8 cellular contexts compared by ENCODE assay signal in genomic region chr7:974172-974571, GRCh38. TPM values are rescaled to one million over a fixed set of nuclear protein-coding genes. Genes with fewer than 3 reads are reported as not detected.
DNase-seq lines count a peak whose midpoint lies in the region; ATAC-seq and TF ChIP-seq lines count a peak whose summit lies in the region.

No MANE protein-coding gene starts in this region.

- TF ChIP-seq CTCF in PC-9 (conservative IDR thresholded peaks at IDR 0.05) = no peak

- H4K12ac ChIP-seq in trophoblast cell (ENCODE audit: low read depth, low read length) = no peak overlapping the region

- no peaks in the 10 kb centered on the region for H3K27me3 ChIP-seq in PC-9 (ENCODE audit: insufficient read depth, low read depth)
- no peaks in the 10 kb centered on the region for H3K27me3 ChIP-seq in esophagus (ENCODE audit: control insufficient read depth in 1 of 2, insufficient read depth in 2 of 2, low read length in 2 of 2)
- H3K27me3 ChIP-seq in trophoblast cell (ENCODE audit: insufficient read depth, low read length) = no peaks in the 10 kb centered on the region

- H3K23ac ChIP-seq in trophoblast cell (ENCODE audit: low read length) = no peak overlapping the region

- H2BK120ac ChIP-seq in trophoblast cell (ENCODE audit: insufficient read depth, low read length, poor library complexity) = no peak overlapping the region

- peak overlapping the region; percentile 79; the same call in 1 of the 2 replicates for H3K27ac ChIP-seq in PC-9
- H3K27ac ChIP-seq in esophagus (ENCODE audit: low read depth in 2 of 2, low read length in 1 of 2) = no peak overlapping the region
- H3K27ac ChIP-seq in trophoblast cell (ENCODE audit: low read depth, low read length) = no peak overlapping the region

- H2BK5ac ChIP-seq in trophoblast cell (ENCODE audit: low read depth, low read length, poor library complexity) = no peak overlapping the region

- peaks cover 11% of the 10 kb centered on the region for H3K36me3 ChIP-seq in ES-I3 (ENCODE audit: insufficient read depth, low read length)
- H3K36me3 ChIP-seq in PC-9 (ENCODE audit: low read depth) = peaks cover 21% of the 10 kb centered on the region
- peaks cover 2% of the 10 kb centered on the region in 2 donors for H3K36me3 ChIP-seq in esophagus (ENCODE audit: control insufficient read depth in 2 of 2, insufficient read depth in 2 of 2, low read length in 1 of 2)
- peaks cover 25 to 31% of the 10 kb centered on the region in 2 experiments for H3K36me3 ChIP-seq in trophoblast cell (ENCODE audit: control insufficient read depth in 1 of 2, insufficient read depth in 2 of 2, low read length in 2 of 2)

- DNase-seq in PC-9 (peak in 1 of 2 experiments; percentile 44), trophoblast cell (peak in 1 of 2 donors; percentile 40), DMS 273 treated with DMSO at 0.1 percent for 48 hours (lab: John Stamatoyannopoulos, UW) (no peak)
- no peak for DNase-seq in stimulated activated CD4-positive, alpha-beta T cell treated with anti-CD3 and anti-CD28 coated beads, Interleukin-4, amount 100 ng/mL, for 24 hours

- H4K20me1 ChIP-seq in PC-9 (ENCODE audit: insufficient read depth) = peaks cover 57% of the 10 kb centered on the region

- 28 to 31% methylated on average over 7 of the region's 7 CpGs for WGBS in esophagus, 2 donors
- WGBS in trophoblast cell (ENCODE audit: extremely low coverage, insufficient coverage, insufficient read length) = no CpG with 5 or more reads among the region's 7 CpGs

- no peak overlapping the region for H2AK5ac ChIP-seq in trophoblast cell (ENCODE audit: low read length)

- H3K79me1 ChIP-seq in trophoblast cell (ENCODE audit: low read length) = peaks cover 8% of the 10 kb centered on the region

- intact Hi-C loops in PC-9 (cut with micrococcal nuclease; ENCODE audit: unreplicated experiment) = no loop called here

- H3F3A ChIP-seq in PC-9 (ENCODE audit: insufficient read depth, low read depth) = peaks cover 15% of the 10 kb centered on the region; the same call in 1 of the 2 replicates

- H3K4ac ChIP-seq in trophoblast cell (ENCODE audit: low read depth, low read length) = peak overlapping the region; percentile 80

- ATAC-seq in HG03469 (IDR thresholded peaks at IDR 0.05; ENCODE audit: unreplicated experiment) (no peak), GM19467 (IDR thresholded peaks at IDR 0.05; ENCODE audit: unreplicated experiment) (no peak)

- no peak overlapping the region for H3K18ac ChIP-seq in trophoblast cell (ENCODE audit: low read length)

- H3K9me2 ChIP-seq in PC-9 (ENCODE audit: insufficient read depth) = no peaks in the 10 kb centered on the region

- peaks cover 55% of the 10 kb centered on the region for H3K79me2 ChIP-seq in PC-9 (ENCODE audit: low read depth)
- H3K79me2 ChIP-seq in trophoblast cell (ENCODE audit: control insufficient read depth, insufficient read depth, low read length, poor library complexity) = peaks cover 9% of the 10 kb centered on the region

- peak overlapping the region; percentile 95 for H3K9ac ChIP-seq in ES-I3 (ENCODE audit: low read depth, low read length)
- no peak overlapping the region for H3K9ac ChIP-seq in trophoblast cell (ENCODE audit: low read length)

- H3K14ac ChIP-seq in trophoblast cell (ENCODE audit: low read length) = no peak overlapping the region

- H3K4me3 ChIP-seq in PC-9 = peak overlapping the region; percentile 84
- H3K4me3 ChIP-seq in esophagus (ENCODE audit: low read depth in 1 of 2, low read length in 2 of 2) = peak overlapping the region; percentile 78 to 99
- H3K4me3 ChIP-seq in trophoblast cell (ENCODE audit: low read depth, low read length) = no peak overlapping the region

- H3K4me2 ChIP-seq in PC-9 = peak overlapping the region; percentile 95
- peak overlapping the region; percentile 72 for H3K4me2 ChIP-seq in trophoblast cell (ENCODE audit: low read length)

- peaks cover 3% of the 10 kb centered on the region; the same call in 1 of the 2 replicates for H3K4me1 ChIP-seq in ES-I3 (ENCODE audit: insufficient read depth, low read length)
- H3K4me1 ChIP-seq in PC-9 (replicated peaks; ENCODE audit: insufficient read depth) = peaks cover 18% of the 10 kb centered on the region; the same call in 1 of the 2 replicates
- peaks cover 0 to 6% of the 10 kb centered on the region in 2 donors for H3K4me1 ChIP-seq in esophagus (ENCODE audit: control insufficient read depth in 2 of 2, insufficient read depth in 2 of 2, low read length in 1 of 2)
- peaks cover 5 to 6% of the 10 kb centered on the region in 2 experiments for H3K4me1 ChIP-seq in trophoblast cell (ENCODE audit: control insufficient read depth in 1 of 2, insufficient read depth in 2 of 2, low read length in 2 of 2)

- no peak overlapping the region for H4K8ac ChIP-seq in trophoblast cell (ENCODE audit: low read depth, low read length)

- BruUV-seq in PC-9 (replicated peaks; lab: Mats Ljungman, UMichigan) = no TSS peak

- POLR2A ChIA-PET in PC-9 (lab: Charles Lee; ENCODE audit: unreplicated experiment) = interaction anchor here (0.5 to 1.2 kb wide), 4 partner anchors 25 to 161 kb away, joined by 3 to 16 read pairs (median 10); no protein-coding TSS in a partner anchor

- H2BK12ac ChIP-seq in trophoblast cell (ENCODE audit: low read length) = no peak overlapping the region

- H3K9me3 ChIP-seq in ES-I3 (ENCODE audit: control insufficient read depth, insufficient read depth, low read length) (no peaks in the 10 kb centered on the region), PC-9 (ENCODE audit: insufficient read depth, low read depth) (no peaks in the 10 kb centered on the region), esophagus (ENCODE audit: control insufficient read depth in 2 of 2, insufficient read depth in 1 of 2, low read depth in 1 of 2, low read length in 1 of 2) (no peaks in the 10 kb centered on the region), trophoblast cell (ENCODE audit: insufficient read depth, low read depth, low read length) (peaks cover 3% of the 10 kb centered on the region)

- no peak overlapping the region for H2AFZ ChIP-seq in PC-9
- no peak overlapping the region for H2AFZ ChIP-seq in trophoblast cell (ENCODE audit: insufficient read depth, low read length, poor library complexity)

- CTCF ChIA-PET in PC-9 (lab: Charles Lee) = interaction anchor here (0.6 to 0.7 kb wide), 3 partner anchors 92 to 652 kb away, joined by 3 to 8 read pairs (median 4); no protein-coding TSS in a partner anchor

- no peak overlapping the region for H4K91ac ChIP-seq in trophoblast cell (ENCODE audit: low read depth, low read length)

RNA-seq across cellular contexts. Expression of gene COX19, which starts 1.2 kb away (rescaled TPM):
- 28.9 and 29.3 TPM in 2 replicates for total RNA-seq in PC-9 (2021)
- 1 to 10 TPM; 4.1 to 5.5 TPM for polyA plus RNA-seq in esophagus
- 8.3 and 8.4 TPM in 2 replicates for polyA plus RNA-seq in trophoblast cell (2013)

RNA-seq across cellular contexts. Expression of gene CYP2W1, which starts 8.8 kb away (rescaled TPM):
- total RNA-seq in PC-9 (2021) = 0.63 TPM in 1 of 2 replicates, not detected in the other
- polyA plus RNA-seq in esophagus = 1 to 10 TPM in 1 of 2 donors, under 1 TPM in 1; 0.48 to 1.5 TPM
- polyA plus RNA-seq in trophoblast cell (2013) = 0.01 TPM in 1 of 2 replicates, not detected in the other

RNA-seq across cellular contexts. Expression of gene ADAP1, which starts 19.7 kb away (rescaled TPM):
- total RNA-seq in PC-9 (2021) = 73.9 and 102 TPM in 2 replicates
- 10 to 100 TPM in 1 of 2 donors, 1 to 10 TPM in 1; 5.8 to 25.7 TPM for polyA plus RNA-seq in esophagus
- polyA plus RNA-seq in trophoblast cell (2013) = 1.0 and 1.4 TPM in 2 replicates
